In genomic region chrX:24081661-24082154, GRCh38 we compare ENCODE assay signal across 8 cellular contexts. TPM values are rescaled to one million over a fixed set of nuclear protein-coding genes. Genes with fewer than 3 reads are reported as not detected.
DNase-seq lines count a peak whose midpoint lies in the region; ATAC-seq, FAIRE-seq and TF ChIP-seq lines count a peak whose summit lies in the region.

No MANE protein-coding gene starts in this region.

- TF ChIP-seq POLR2A in GM12892 (IDR thresholded peaks at IDR 0.05; ENCODE audit: low read depth, low read length), result no peak

- FAIRE-seq in GM12892 (lab: Jason Lieb, UNC), result peak; percentile 69

- ATAC-seq in SK-N-SH treated with all-trans-retinoic acid at 6 μM for 48 hours, result peak; percentile 92
- ATAC-seq in GM18861 (IDR thresholded peaks at IDR 0.05; ENCODE audit: unreplicated experiment), result no peak

- DNase-seq in ACHN (peak; percentile 61), GM12892 (ENCODE audit: insufficient read length) (no peak), KG1 (lab: John Stamatoyannopoulos, UW) (peak; percentile 8), amniotic stem cell (lab: John Stamatoyannopoulos, UW) (peak; percentile 3), iris pigment epithelial cell (ENCODE audit: low read depth) (peak; percentile 75)
- peak; percentile 42 for DNase-seq in stimulated activated CD4-positive, alpha-beta T cell treated with anti-CD3 and anti-CD28 coated beads, Interleukin-4, amount 100 ng/mL, for 1 hour

- in situ Hi-C loops in ACHN (cut with HindIII; ENCODE audit: low pct_ligation_motif_present, low pct_unique_long_range_greater_than_20kb, low sequenced_read_pairs), result no loop called here

TF ChIP-seq in SK-N-SH treated with all-trans-retinoic acid at 6 μM for 48 hours, 23 proteins besides CTCF, POLR2A, EP300 and RAD21:
- TF ChIP-seq ZNF8 (CRISPR knock-in tag; IDR thresholded peaks at IDR 0.05) (no peak), TCF4 (CRISPR knock-in tag; IDR thresholded peaks at IDR 0.05; ENCODE audit: borderline replicate concordance) (no peak), SNAI2 (CRISPR knock-in tag; IDR thresholded peaks at IDR 0.05) (no peak), ARNTL (CRISPR knock-in tag; IDR thresholded peaks at IDR 0.05; ENCODE audit: borderline replicate concordance, low read depth) (no peak), PPARA (CRISPR knock-in tag; IDR thresholded peaks at IDR 0.05; ENCODE audit: borderline replicate concordance) (no peak), ZNF70 (CRISPR knock-in tag; IDR thresholded peaks at IDR 0.05) (no peak), TOX (CRISPR knock-in tag; IDR thresholded peaks at IDR 0.05; ENCODE audit: borderline replicate concordance) (no peak), CSDC2 (CRISPR knock-in tag; IDR thresholded peaks at IDR 0.05) (no peak), ZFP30 (CRISPR knock-in tag; IDR thresholded peaks at IDR 0.05) (no peak), ZNF565 (CRISPR knock-in tag; conservative IDR thresholded peaks at IDR 0.05; ENCODE audit: low read depth) (no peak), BACH2 (CRISPR knock-in tag; IDR thresholded peaks at IDR 0.05; ENCODE audit: borderline replicate concordance) (no peak), RARB (CRISPR knock-in tag; IDR thresholded peaks at IDR 0.05) (no peak), GLIS3 (CRISPR knock-in tag; IDR thresholded peaks at IDR 0.05) (no peak), ZC3H10 (CRISPR knock-in tag; IDR thresholded peaks at IDR 0.05) (no peak)
- TF ChIP-seq, protein P1, sequence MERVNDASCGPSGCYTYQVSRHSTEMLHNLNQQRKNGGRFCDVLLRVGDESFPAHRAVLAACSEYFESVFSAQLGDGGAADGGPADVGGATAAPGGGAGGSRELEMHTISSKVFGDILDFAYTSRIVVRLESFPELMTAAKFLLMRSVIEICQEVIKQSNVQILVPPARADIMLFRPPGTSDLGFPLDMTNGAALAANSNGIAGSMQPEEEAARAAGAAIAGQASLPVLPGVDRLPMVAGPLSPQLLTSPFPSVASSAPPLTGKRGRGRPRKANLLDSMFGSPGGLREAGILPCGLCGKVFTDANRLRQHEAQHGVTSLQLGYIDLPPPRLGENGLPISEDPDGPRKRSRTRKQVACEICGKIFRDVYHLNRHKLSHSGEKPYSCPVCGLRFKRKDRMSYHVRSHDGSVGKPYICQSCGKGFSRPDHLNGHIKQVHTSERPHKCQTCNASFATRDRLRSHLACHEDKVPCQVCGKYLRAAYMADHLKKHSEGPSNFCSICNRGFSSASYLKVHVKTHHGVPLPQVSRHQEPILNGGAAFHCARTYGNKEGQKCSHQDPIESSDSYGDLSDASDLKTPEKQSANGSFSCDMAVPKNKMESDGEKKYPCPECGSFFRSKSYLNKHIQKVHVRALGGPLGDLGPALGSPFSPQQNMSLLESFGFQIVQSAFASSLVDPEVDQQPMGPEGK (CRISPR knock-in tag; IDR thresholded peaks at IDR 0.05; ENCODE audit: borderline replicate concordance), result no peak
- TF ChIP-seq, protein P2, sequence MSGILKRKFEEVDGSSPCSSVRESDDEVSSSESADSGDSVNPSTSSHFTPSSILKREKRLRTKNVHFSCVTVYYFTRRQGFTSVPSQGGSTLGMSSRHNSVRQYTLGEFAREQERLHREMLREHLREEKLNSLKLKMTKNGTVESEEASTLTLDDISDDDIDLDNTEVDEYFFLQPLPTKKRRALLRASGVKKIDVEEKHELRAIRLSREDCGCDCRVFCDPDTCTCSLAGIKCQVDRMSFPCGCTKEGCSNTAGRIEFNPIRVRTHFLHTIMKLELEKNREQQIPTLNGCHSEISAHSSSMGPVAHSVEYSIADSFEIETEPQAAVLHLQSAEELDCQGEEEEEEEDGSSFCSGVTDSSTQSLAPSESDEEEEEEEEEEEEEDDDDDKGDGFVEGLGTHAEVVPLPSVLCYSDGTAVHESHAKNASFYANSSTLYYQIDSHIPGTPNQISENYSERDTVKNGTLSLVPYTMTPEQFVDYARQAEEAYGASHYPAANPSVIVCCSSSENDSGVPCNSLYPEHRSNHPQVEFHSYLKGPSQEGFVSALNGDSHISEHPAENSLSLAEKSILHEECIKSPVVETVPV (CRISPR knock-in tag; IDR thresholded peaks at IDR 0.05), result no peak

RNA-seq across cellular contexts. Expression of gene EIF2S3, which starts 27.0 kb away (rescaled TPM):
- polyA plus RNA-seq in GM12892 (2012; ENCODE audit: missing spikeins), result 289 TPM

RNA-seq across cellular contexts. Expression of gene KLHL15, which starts 54.7 kb away (rescaled TPM):
- polyA plus RNA-seq in GM12892 (2012; ENCODE audit: missing spikeins), result 4.0 TPM
